In the genomic region with DNA sequence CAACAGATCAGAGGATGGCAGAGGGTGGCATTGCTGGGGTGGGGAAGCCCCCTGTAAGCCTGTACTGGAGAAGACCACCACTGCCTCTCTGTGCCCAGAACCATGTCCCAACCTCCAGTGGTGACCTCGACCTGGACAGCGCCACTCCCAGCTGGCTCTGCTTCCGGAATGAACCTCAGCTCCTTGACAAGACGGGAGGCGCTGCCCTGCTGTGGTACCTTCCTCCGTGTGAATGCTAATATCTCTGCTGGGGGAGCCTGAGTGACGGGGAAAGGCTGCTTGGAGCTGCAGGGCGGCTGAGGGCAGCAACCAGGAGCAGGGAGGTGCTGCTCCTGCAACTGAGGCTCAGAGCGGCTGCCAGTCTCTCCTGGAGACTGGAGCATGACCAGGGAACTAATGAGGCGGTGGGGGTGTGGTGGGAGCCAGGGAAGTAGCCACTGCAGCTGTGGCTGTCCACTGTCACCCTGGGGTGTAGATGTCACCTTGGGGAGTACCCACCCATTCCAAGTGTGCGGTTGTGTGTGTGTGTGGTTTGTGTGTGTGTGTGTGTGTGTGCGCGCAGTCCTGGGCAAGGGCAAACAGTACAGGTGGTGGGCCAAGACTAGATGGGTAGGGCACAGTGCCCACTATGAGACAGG, we compare ENCODE assay signal across 21 cellular contexts. TPM values are rescaled to one million over a fixed set of nuclear protein-coding genes. Genes with fewer than 3 reads are reported as not detected.
A peak's percentile ranks its signal among the peaks of the same experiment; 100 is the strongest.
DNase-seq lines count a peak whose midpoint lies in the region; ATAC-seq, FAIRE-seq and TF ChIP-seq lines count a peak whose summit lies in the region.
"Had no signal": no experiment of that assay in that cellular context is flagged by ENCODE, and none has a peak within 500 bp of the region (broad histone marks: within the 10 kb centered on the region; RNA-seq: fewer than 3 reads in every experiment).

No MANE protein-coding gene starts in this region.

- H3K4me3 ChIP-seq in HepG2 (replicated peaks in 1 of 3; ENCODE audit: insufficient read depth in 1 of 3, low read depth in 2 of 3, low read length in 3 of 3), result no peak overlapping the region
- H3K4me3 ChIP-seq in right lobe of liver, result no peak overlapping the region
- no peak overlapping the region for H3K4me3 ChIP-seq in transverse colon
- H3K4me3 ChIP-seq: adrenal gland, sigmoid colon had no signal

- intact Hi-C loops in HepG2 (cut with micrococcal nuclease; ENCODE audit: unreplicated experiment), result no loop called here
- intact Hi-C loops in right lobe of liver (cut with DNase I), result no loop called here
- intact Hi-C loops in left colon (cut with DNase I, micrococcal nuclease), result no loop called here
- intact Hi-C loops in transverse colon (cut with DNase I; ENCODE audit: low total_unique reads), result no loop called here

- FAIRE-seq in HepG2 (lab: Jason Lieb, UNC), result no peak
- FAIRE-seq: colon had no signal

- no peak overlapping the region for H3K9ac ChIP-seq in HepG2 (ENCODE audit: insufficient read depth, low read depth, low read length)

- CTCF ChIA-PET in HepG2 (lab: Yijun Ruan, JAX; ENCODE audit: low intra/inter-chr PET ratio, low total read pairs), result interaction anchor here (1.6 to 4.4 kb wide), 4 partner anchors 13 to 80 kb away, joined by 6 to 86 read pairs (median 7); no protein-coding TSS in a partner anchor

- TF ChIP-seq EP300 in HepG2 (IDR thresholded peaks at IDR 0.05; ENCODE audit: low read depth in 2 of 2, low read length in 2 of 2) (no peak), HepG2 (CRISPR knock-in tag; IDR thresholded peaks at IDR 0.05; ENCODE audit: borderline replicate concordance) (no peak), transverse colon (IDR thresholded peaks at IDR 0.05; ENCODE audit: low read depth) (no peak)

- no peak for DNase-seq in HepG2 (ENCODE audit: low spot score)
- no peak for DNase-seq in right lobe of liver
- peak; percentile 35 for DNase-seq in cerebellar cortex (ENCODE audit: low spot score)
- DNase-seq in left colon, result no peak
- DNase-seq in GDM1 (lab: John Stamatoyannopoulos, UW), result no peak
- no peak for DNase-seq in NCI-H1436 (lab: John Stamatoyannopoulos, UW)
- DNase-seq in transverse colon, result no peak
- DNase-seq: ACHN; midbrain; MM.1S; SHP77 treated with DMSO at 0.1 percent for 48 hours; sigmoid colon; stimulated activated CD4-positive, alpha-beta T cell treated with anti-CD3 and anti-CD28 coated beads, Interleukin-2, amount 100 ng/mL, for 24 hours had no signal

- H3K27me3 ChIP-seq in HepG2 (ENCODE audit: control insufficient read depth in 1 of 2, insufficient read depth in 2 of 2, low read length in 2 of 2), result no peaks in the 10 kb centered on the region
- H3K27me3 ChIP-seq in right lobe of liver, result no peaks in the 10 kb centered on the region
- peaks cover 10% of the 10 kb centered on the region for H3K27me3 ChIP-seq in transverse colon
- H3K27me3 ChIP-seq: adrenal gland had no signal

- BruUV-seq in HepG2 (replicated peaks; lab: Mats Ljungman, UMichigan), result no TSS peak

- no peak overlapping the region for H3K27ac ChIP-seq in HepG2 (ENCODE audit: extremely low read length, insufficient read depth, low read length)
- H3K27ac ChIP-seq in right lobe of liver, result no peak overlapping the region
- H3K27ac ChIP-seq in temporal lobe (ENCODE audit: low read depth, low read length), result peak overlapping the region; percentile 4
- H3K27ac ChIP-seq in transverse colon, result no peak overlapping the region
- H3K27ac ChIP-seq: neutrophil, sigmoid colon had no signal

- H3K4me2 ChIP-seq in HepG2 (ENCODE audit: low read depth, low read length), result no peak overlapping the region

- peaks cover 53% of the 10 kb centered on the region for H3K4me1 ChIP-seq in HepG2 (ENCODE audit: insufficient read depth, low read length)
- peaks cover 0 to 53% (median 10%) of the 10 kb centered on the region in 4 donors for H3K4me1 ChIP-seq in right lobe of liver
- peaks cover 8 to 25% (median 14%) of the 10 kb centered on the region in 4 donors for H3K4me1 ChIP-seq in transverse colon

- H2AFZ ChIP-seq in HepG2 (ENCODE audit: low read length), result no peak overlapping the region

- H3K79me2 ChIP-seq in HepG2 (ENCODE audit: insufficient read depth, low read length), result peaks cover 42% of the 10 kb centered on the region

- POLR2A ChIA-PET in HepG2 (lab: Yijun Ruan, JAX), result interaction anchor here (0.6 to 3.1 kb wide), 8 partner anchors 11 to 38 kb away, joined by 3 to 30 read pairs (median 4); no protein-coding TSS in a partner anchor

- TF ChIP-seq RAD21 in HepG2 (CRISPR knock-in tag; IDR thresholded peaks at IDR 0.05), result no peak

- no peak for ATAC-seq in HepG2
- no peak for ATAC-seq in right lobe of liver
- peak; percentile 20 for ATAC-seq in left colon
- ATAC-seq: activated CD4-positive, CD25-positive, alpha-beta regulatory T cell treated with anti-CD3 and anti-CD28 coated beads, Interleukin-2, amount 50 U/mL, for 24 hours had no signal

- no peak for TF ChIP-seq CTCF in HepG2 (CRISPR knock-in tag; IDR thresholded peaks at IDR 0.05)
- TF ChIP-seq CTCF in right lobe of liver (IDR thresholded peaks at IDR 0.05), result no peak
- no peak for TF ChIP-seq CTCF in transverse colon (IDR thresholded peaks at IDR 0.05)

- H3K9me3 ChIP-seq in HepG2 (ENCODE audit: low read length) (no peaks in the 10 kb centered on the region), right lobe of liver (no peaks in the 10 kb centered on the region), transverse colon (no peaks in the 10 kb centered on the region)
- H3K9me3 ChIP-seq: adrenal gland, neutrophil, sigmoid colon had no signal

- peaks cover 7% of the 10 kb centered on the region; the same call in 1 of the 2 replicates for H4K20me1 ChIP-seq in HepG2 (ENCODE audit: insufficient read depth, low read length)

- TF ChIP-seq POLR2A in HepG2 (IDR thresholded peaks at IDR 0.05; ENCODE audit: insufficient read depth in 1 of 2, low read depth in 2 of 2, low read length in 2 of 2) (no peak), right lobe of liver (IDR thresholded peaks at IDR 0.05) (no peak), transverse colon (IDR thresholded peaks at IDR 0.05) (no peak)

- in situ Hi-C loops in HepG2 (cut with HindIII; ENCODE audit: extremely low pct_ligation_motif_present, low pct_unique_long_range_greater_than_20kb) (no loop called here), transverse colon (cut with MboI; ENCODE audit: low pct_ligation_motif_present in 1 of 4, low pct_unique_long_range_greater_than_20kb in 1 of 4, low sequenced_read_pairs in 3 of 4) (loop anchor here in 1 of 4 donors (25.0 kb wide), 1 partner anchor 166 kb away; a partner anchor contains a TSS)

- H3K36me3 ChIP-seq in HepG2 (replicated peaks in 1 of 2; ENCODE audit: control insufficient read depth in 1 of 2, insufficient read depth in 2 of 2, low read length in 2 of 2) (peaks cover 9 to 12% of the 10 kb centered on the region in 2 experiments; a peak in 4 of 5 replicates), right lobe of liver (no peaks in the 10 kb centered on the region), transverse colon (no peaks in the 10 kb centered on the region)
- H3K36me3 ChIP-seq: adrenal gland, neutrophil, sigmoid colon had no signal

- WGBS in HepG2 (ENCODE audit: low lambda C conversion rate), result 90% methylated on average over 13 of the region's 13 CpGs
- WGBS in right lobe of liver (ENCODE audit: insufficient coverage, low coverage, low lambda C conversion rate, missing lambda C conversion rate), result 25% methylated on average over 1 of the region's 13 CpGs
- 73% methylated on average over 10 of the region's 13 CpGs; no CpG with 5 or more reads in 1 of the 2 donors for WGBS in transverse colon (ENCODE audit: low coverage in 1 of 2), 2 donors

RNA-seq across cellular contexts. Expression of a gene that starts 6.2 kb away (rescaled TPM):
- total RNA-seq in HepG2 (2016; rRNA removed; fragmentation: Illumina TruSeq; extraction: Trizol) (0.52 TPM in 1 of 2 replicates, not detected in the other), right lobe of liver (1 to 10 TPM in 1 of 6 experiments, under 1 TPM in 2, not detected in 3; 0.12 to 1.3 (median 0.22) TPM), left colon (1 to 10 TPM in 1 of 2 donors, under 1 TPM in 1; 0.92 to 2.3 TPM), temporal lobe (2.0 TPM), transverse colon (1 to 10 TPM in 1 of 4 donors, under 1 TPM in 1, not detected in 2; 0.64 to 6.8 TPM)
- total RNA-seq in HepG2 (2016; cell fraction: cytosol; rRNA removed; fragmentation: Illumina TruSeq; extraction: Trizol; ENCODE audit: low read depth), result not detected in 2 replicates
- 0.36 and 0.48 TPM in 2 replicates for total RNA-seq in HepG2 (2016; cell fraction: insoluble cytoplasmic fraction; rRNA removed; fragmentation: Illumina TruSeq; extraction: Trizol)
- not detected in 2 replicates for total RNA-seq in HepG2 (2016; cell fraction: membrane; rRNA removed; fragmentation: Illumina TruSeq; extraction: Trizol)
- total RNA-seq in HepG2 (2016; cell fraction: nucleus; rRNA removed; fragmentation: Illumina TruSeq; extraction: Trizol), result not detected in 2 replicates
- polyA plus RNA-seq in HepG2 (2011; rRNA removed), result 0.35 and 0.51 TPM in 2 replicates
- not detected in 2 replicates for polyA plus RNA-seq in HepG2 (2011; cell fraction: cytosol; rRNA removed)
- 0.06 TPM in 1 of 2 replicates, not detected in the other for polyA plus RNA-seq in HepG2 (2011; cell fraction: nucleus; rRNA removed)
- 0.61 and 0.71 TPM in 2 replicates for polyA plus RNA-seq in HepG2 (2012)
- 0.25 TPM in 1 of 2 replicates, not detected in the other for polyA plus RNA-seq in HepG2 (2016; cell fraction: cytosol; fragmentation: Illumina TruSeq; extraction: Trizol; ENCODE audit: low read depth)
- polyA plus RNA-seq in HepG2 (2016; cell fraction: insoluble cytoplasmic fraction; fragmentation: Illumina TruSeq; extraction: Trizol; ENCODE audit: low read depth), result not detected in 2 replicates
- polyA plus RNA-seq in HepG2 (2016; cell fraction: membrane; fragmentation: Illumina TruSeq; extraction: Trizol; ENCODE audit: low read depth), result not detected in 2 replicates
- not detected in 2 replicates for polyA plus RNA-seq in HepG2 (2016; cell fraction: nucleus; fragmentation: Illumina TruSeq; extraction: Trizol; ENCODE audit: insufficient read depth, low read depth)
- polyA minus RNA-seq in HepG2 (2011; rRNA and poly(A)+ RNA removed; ENCODE audit: low replicate concordance), result 0.70 TPM in 1 of 2 replicates, not detected in the other
- not detected in 2 replicates for polyA minus RNA-seq in HepG2 (2011; cell fraction: cytosol; rRNA and poly(A)+ RNA removed)
- polyA minus RNA-seq in HepG2 (2011; cell fraction: nucleus; rRNA and poly(A)+ RNA removed), result not detected in 2 replicates
- total RNA-seq: endothelial cell of umbilical vein; NCI-H460; T-helper 2 cell treated with Interferon-gamma antibody and Interleukin-4, amounts not matched to agents 100 ng/mL and 5 ng/mL, for 36 hours had no signal
- polyA plus RNA-seq: endothelial cell of umbilical vein had no signal

RNA-seq across cellular contexts. Expression of a gene that starts 8.5 kb away (rescaled TPM):
- total RNA-seq in HepG2 (2016; rRNA removed; fragmentation: Illumina TruSeq; extraction: Trizol), result 27.1 and 28.9 TPM in 2 replicates
- total RNA-seq in HepG2 (2016; cell fraction: cytosol; rRNA removed; fragmentation: Illumina TruSeq; extraction: Trizol; ENCODE audit: low read depth), result 5.2 and 8.2 TPM in 2 replicates
- 25.6 and 28.4 TPM in 2 replicates for total RNA-seq in HepG2 (2016; cell fraction: insoluble cytoplasmic fraction; rRNA removed; fragmentation: Illumina TruSeq; extraction: Trizol)
- 16.6 and 21.7 TPM in 2 replicates for total RNA-seq in HepG2 (2016; cell fraction: membrane; rRNA removed; fragmentation: Illumina TruSeq; extraction: Trizol)
- total RNA-seq in HepG2 (2016; cell fraction: nucleus; rRNA removed; fragmentation: Illumina TruSeq; extraction: Trizol), result 14.7 and 17.2 TPM in 2 replicates
- 18.9 and 23.3 TPM in 2 replicates for polyA plus RNA-seq in HepG2 (2011; rRNA removed)
- 19.3 and 25.5 TPM in 2 replicates for polyA plus RNA-seq in HepG2 (2011; cell fraction: cytosol; rRNA removed)
- 17.6 and 23.0 TPM in 2 replicates for polyA plus RNA-seq in HepG2 (2011; cell fraction: nucleus; rRNA removed)
- 20.2 and 20.5 TPM in 2 replicates for polyA plus RNA-seq in HepG2 (2012)
- polyA plus RNA-seq in HepG2 (2016; cell fraction: cytosol; fragmentation: Illumina TruSeq; extraction: Trizol; ENCODE audit: low read depth), result 6.2 and 7.9 TPM in 2 replicates
- polyA plus RNA-seq in HepG2 (2016; cell fraction: insoluble cytoplasmic fraction; fragmentation: Illumina TruSeq; extraction: Trizol; ENCODE audit: low read depth), result 28.7 and 30.6 TPM in 2 replicates
- 21.0 and 21.3 TPM in 2 replicates for polyA plus RNA-seq in HepG2 (2016; cell fraction: membrane; fragmentation: Illumina TruSeq; extraction: Trizol; ENCODE audit: low read depth)
- 24.9 and 26.1 TPM in 2 replicates for polyA plus RNA-seq in HepG2 (2016; cell fraction: nucleus; fragmentation: Illumina TruSeq; extraction: Trizol; ENCODE audit: insufficient read depth, low read depth)
- polyA minus RNA-seq in HepG2 (2011; rRNA and poly(A)+ RNA removed; ENCODE audit: low replicate concordance), result 0.26 and 16.8 TPM in 2 replicates
- 9.7 and 11.8 TPM in 2 replicates for polyA minus RNA-seq in HepG2 (2011; cell fraction: cytosol; rRNA and poly(A)+ RNA removed)
- polyA minus RNA-seq in HepG2 (2011; cell fraction: nucleus; rRNA and poly(A)+ RNA removed), result 12.9 and 17.7 TPM in 2 replicates
- total RNA-seq in right lobe of liver, result 1 to 10 TPM; 1.8 to 4.1 (median 3.1) TPM
- total RNA-seq in left colon, result 10 to 100 TPM in 1 of 2 donors, 1 to 10 TPM in 1; 9.0 to 12.2 TPM
- total RNA-seq in temporal lobe, result 2.0 TPM
- total RNA-seq in transverse colon, result 10 to 100 TPM in 2 of 4 donors, 1 to 10 TPM in 2; 7.5 to 20.1 (median 11.3) TPM

RNA-seq across cellular contexts. Expression of a gene that starts 39.6 kb away (rescaled TPM):
- total RNA-seq in HepG2 (2016; rRNA removed; fragmentation: Illumina TruSeq; extraction: Trizol) (0.49 and 0.84 TPM in 2 replicates), right lobe of liver (1 to 10 TPM in 5 of 6 experiments, under 1 TPM in 1; 0.81 to 5.0 (median 2.3) TPM), left colon (1 to 10 TPM; 3.9 to 4.5 TPM), temporal lobe (not detected), transverse colon (1 to 10 TPM in 3 of 4 donors, not detected in 1; 1.4 to 4.4 (median 1.6) TPM)
- 0.35 and 0.51 TPM in 2 replicates for total RNA-seq in HepG2 (2016; cell fraction: cytosol; rRNA removed; fragmentation: Illumina TruSeq; extraction: Trizol; ENCODE audit: low read depth)
- total RNA-seq in HepG2 (2016; cell fraction: insoluble cytoplasmic fraction; rRNA removed; fragmentation: Illumina TruSeq; extraction: Trizol), result 0.13 and 0.39 TPM in 2 replicates
- 0.77 and 0.79 TPM in 2 replicates for total RNA-seq in HepG2 (2016; cell fraction: membrane; rRNA removed; fragmentation: Illumina TruSeq; extraction: Trizol)
- total RNA-seq in HepG2 (2016; cell fraction: nucleus; rRNA removed; fragmentation: Illumina TruSeq; extraction: Trizol), result 0.68 and 0.97 TPM in 2 replicates
- 0.12 and 0.30 TPM in 2 replicates for polyA plus RNA-seq in HepG2 (2011; rRNA removed)
- 0.24 and 0.50 TPM in 2 replicates for polyA plus RNA-seq in HepG2 (2011; cell fraction: cytosol; rRNA removed)
- polyA plus RNA-seq in HepG2 (2011; cell fraction: nucleus; rRNA removed), result 0.43 TPM in 2 replicates
- 0.16 TPM in 1 of 2 replicates, not detected in the other for polyA plus RNA-seq in HepG2 (2012)
- polyA plus RNA-seq in HepG2 (2016; cell fraction: cytosol; fragmentation: Illumina TruSeq; extraction: Trizol; ENCODE audit: low read depth), result 0.34 and 0.45 TPM in 2 replicates
- 0.56 and 0.64 TPM in 2 replicates for polyA plus RNA-seq in HepG2 (2016; cell fraction: insoluble cytoplasmic fraction; fragmentation: Illumina TruSeq; extraction: Trizol; ENCODE audit: low read depth)
- 0.62 and 0.69 TPM in 2 replicates for polyA plus RNA-seq in HepG2 (2016; cell fraction: membrane; fragmentation: Illumina TruSeq; extraction: Trizol; ENCODE audit: low read depth)
- polyA plus RNA-seq in HepG2 (2016; cell fraction: nucleus; fragmentation: Illumina TruSeq; extraction: Trizol; ENCODE audit: insufficient read depth, low read depth), result 1.0 and 1.6 TPM in 2 replicates
- 0.34 and 1.1 TPM in 2 replicates for polyA minus RNA-seq in HepG2 (2011; rRNA and poly(A)+ RNA removed; ENCODE audit: low replicate concordance)
- polyA minus RNA-seq in HepG2 (2011; cell fraction: cytosol; rRNA and poly(A)+ RNA removed), result not detected in 2 replicates
- polyA minus RNA-seq in HepG2 (2011; cell fraction: nucleus; rRNA and poly(A)+ RNA removed), result not detected in 2 replicates
- total RNA-seq: T-helper 2 cell treated with Interferon-gamma antibody and Interleukin-4, amounts not matched to agents 100 ng/mL and 5 ng/mL, for 36 hours had no signal

RNA-seq across cellular contexts. Expression of a gene that starts 44.8 kb away (rescaled TPM):
- total RNA-seq in HepG2 (2016; rRNA removed; fragmentation: Illumina TruSeq; extraction: Trizol) (4.2 and 7.8 TPM in 2 replicates), right lobe of liver (10 to 100 TPM in 3 of 6 experiments, 1 to 10 TPM in 3; 7.1 to 18.6 (median 11.0) TPM), left colon (10 to 100 TPM; 11.6 to 12.8 TPM), temporal lobe (2.7 TPM), transverse colon (10 to 100 TPM; 11.3 to 47.4 (median 23.2) TPM)
- 3.3 and 3.4 TPM in 2 replicates for total RNA-seq in HepG2 (2016; cell fraction: cytosol; rRNA removed; fragmentation: Illumina TruSeq; extraction: Trizol; ENCODE audit: low read depth)
- total RNA-seq in HepG2 (2016; cell fraction: insoluble cytoplasmic fraction; rRNA removed; fragmentation: Illumina TruSeq; extraction: Trizol), result 2.8 and 8.6 TPM in 2 replicates
- total RNA-seq in HepG2 (2016; cell fraction: membrane; rRNA removed; fragmentation: Illumina TruSeq; extraction: Trizol), result 3.2 and 3.5 TPM in 2 replicates
- total RNA-seq in HepG2 (2016; cell fraction: nucleus; rRNA removed; fragmentation: Illumina TruSeq; extraction: Trizol), result 10.0 and 14.7 TPM in 2 replicates
- polyA plus RNA-seq in HepG2 (2011; rRNA removed), result 24.2 and 27.6 TPM in 2 replicates
- 9.7 and 15.2 TPM in 2 replicates for polyA plus RNA-seq in HepG2 (2011; cell fraction: cytosol; rRNA removed)
- polyA plus RNA-seq in HepG2 (2011; cell fraction: nucleus; rRNA removed), result 96.1 and 124 TPM in 2 replicates
- 17.9 and 27.7 TPM in 2 replicates for polyA plus RNA-seq in HepG2 (2012)
- 1.2 and 1.5 TPM in 2 replicates for polyA plus RNA-seq in HepG2 (2016; cell fraction: cytosol; fragmentation: Illumina TruSeq; extraction: Trizol; ENCODE audit: low read depth)
- polyA plus RNA-seq in HepG2 (2016; cell fraction: insoluble cytoplasmic fraction; fragmentation: Illumina TruSeq; extraction: Trizol; ENCODE audit: low read depth), result 3.8 and 4.6 TPM in 2 replicates
- 2.0 and 3.1 TPM in 2 replicates for polyA plus RNA-seq in HepG2 (2016; cell fraction: membrane; fragmentation: Illumina TruSeq; extraction: Trizol; ENCODE audit: low read depth)
- polyA plus RNA-seq in HepG2 (2016; cell fraction: nucleus; fragmentation: Illumina TruSeq; extraction: Trizol; ENCODE audit: insufficient read depth, low read depth), result 23.9 and 27.3 TPM in 2 replicates
- 8.1 and 40.4 TPM in 2 replicates for polyA minus RNA-seq in HepG2 (2011; rRNA and poly(A)+ RNA removed; ENCODE audit: low replicate concordance)
- polyA minus RNA-seq in HepG2 (2011; cell fraction: cytosol; rRNA and poly(A)+ RNA removed), result 12.8 and 13.5 TPM in 2 replicates
- 26.5 and 30.6 TPM in 2 replicates for polyA minus RNA-seq in HepG2 (2011; cell fraction: nucleus; rRNA and poly(A)+ RNA removed)
